17 cellular contexts compared by ENCODE assay signal in genomic region chrX:104105863-104106262, GRCh38. TPM values are rescaled to one million over a fixed set of nuclear protein-coding genes. Genes with fewer than 3 reads are reported as not detected.
DNase-seq lines count a peak whose midpoint lies in the region; ATAC-seq and TF ChIP-seq lines count a peak whose summit lies in the region.
"Had no signal": no experiment of that assay in that cellular context is flagged by ENCODE, and none has a peak within 500 bp of the region (broad histone marks: within the 10 kb centered on the region; RNA-seq: fewer than 3 reads in every experiment).

No MANE protein-coding gene starts in this region.

- H3K9me3 Mint-ChIP-seq in natural killer cell (no peaks in the 10 kb centered on the region), neural progenitor cell (no peaks in the 10 kb centered on the region)
- H3K9me3 Mint-ChIP-seq in natural killer cell treated with Interleukin-12 subunit alpha and Interleukin-12 subunit beta and Interleukin-15 and Interleukin-18, amount 100 ng/mL, for 72 hours, result no peaks in the 10 kb centered on the region

- no peaks in the 10 kb centered on the region for H3K79me2 ChIP-seq in neural progenitor cell (ENCODE audit: low read depth)

- TF ChIP-seq CTCF in natural killer cell (IDR thresholded peaks at IDR 0.05) (no peak), heart right ventricle (IDR thresholded peaks at IDR 0.05) (no peak), neural progenitor cell (IDR thresholded peaks at IDR 0.05) (no peak), WERI-Rb-1 (IDR thresholded peaks at IDR 0.05; ENCODE audit: low read depth, low read length) (no peak)

- H3K9ac ChIP-seq in neural progenitor cell, result no peak overlapping the region

- H3K4me1 ChIP-seq in heart right ventricle (peaks cover 0 to 5% (median 0%) of the 10 kb centered on the region in 9 donors), neural progenitor cell (peaks cover 9% of the 10 kb centered on the region)
- H3K4me1 ChIP-seq: HAP-1 had no signal

- H3K9me3 ChIP-seq in heart right ventricle (no peaks in the 10 kb centered on the region), neural progenitor cell (ENCODE audit: low read depth) (no peaks in the 10 kb centered on the region), WERI-Rb-1 (ENCODE audit: severe bottlenecking) (no peaks in the 10 kb centered on the region)
- H3K9me3 ChIP-seq: HAP-1 had no signal

- H3K4me3 Mint-ChIP-seq in natural killer cell (no peak overlapping the region), neural progenitor cell (peak overlapping the region; percentile 29)
- H3K4me3 Mint-ChIP-seq in natural killer cell treated with Interleukin-12 subunit alpha and Interleukin-12 subunit beta and Interleukin-15 and Interleukin-18, amount 100 ng/mL, for 72 hours, result no peak overlapping the region

- H3K4me3 ChIP-seq in heart right ventricle (no peak overlapping the region), neural progenitor cell (no peak overlapping the region), WERI-Rb-1 (ENCODE audit: low read depth, low read length) (no peak overlapping the region)
- H3K4me3 ChIP-seq: HAP-1, K562 had no signal

- intact Hi-C loops in natural killer cell (cut with micrococcal nuclease) (no loop called here), heart right ventricle (cut with DNase I) (no loop called here)

- no peak overlapping the region for H3K4me2 ChIP-seq in neural progenitor cell

- ATAC-seq in natural killer cell, result no peak
- ATAC-seq in natural killer cell treated with Interleukin-12 subunit alpha and Interleukin-12 subunit beta and Interleukin-15 and Interleukin-18, amount 100 ng/mL, for 72 hours, result no peak
- ATAC-seq in heart right ventricle, result peak in 6 of 8 donors; percentile 70 to 90 (median 84)
- ATAC-seq in HG03565 (IDR thresholded peaks at IDR 0.05; ENCODE audit: unreplicated experiment), result no peak
- ATAC-seq: K562, PC-3 had no signal

- H4K20me1 ChIP-seq in neural progenitor cell (ENCODE audit: low read depth), result no peaks in the 10 kb centered on the region

- peak overlapping the region; percentile 32 to 61 for H3K27ac Mint-ChIP-seq in natural killer cell
- no peak overlapping the region for H3K27ac Mint-ChIP-seq in natural killer cell treated with Interleukin-12 subunit alpha and Interleukin-12 subunit beta and Interleukin-15 and Interleukin-18, amount 100 ng/mL, for 72 hours
- peak overlapping the region; percentile 86 for H3K27ac Mint-ChIP-seq in neural progenitor cell

- peaks cover 0 to 11% (median 0%) of the 10 kb centered on the region in 7 donors for H3K27me3 ChIP-seq in heart right ventricle
- no peaks in the 10 kb centered on the region for H3K27me3 ChIP-seq in neural progenitor cell
- no peaks in the 10 kb centered on the region for H3K27me3 ChIP-seq in WERI-Rb-1 (ENCODE audit: insufficient read depth, low read depth, severe bottlenecking)

- H3K4me1 Mint-ChIP-seq in natural killer cell, result peaks cover 26 to 45% of the 10 kb centered on the region in 2 donors
- H3K4me1 Mint-ChIP-seq in natural killer cell treated with Interleukin-12 subunit alpha and Interleukin-12 subunit beta and Interleukin-15 and Interleukin-18, amount 100 ng/mL, for 72 hours (ENCODE audit: low read depth in 2 of 2), result peaks cover 22 to 24% of the 10 kb centered on the region in 2 donors
- H3K4me1 Mint-ChIP-seq in neural progenitor cell, result peaks cover 45% of the 10 kb centered on the region

- no peaks in the 10 kb centered on the region for H3F3A ChIP-seq in neural progenitor cell (ENCODE audit: low read depth)

- WGBS in heart right ventricle, 2 donors, result 41 to 44% methylated on average over 5 of the region's 5 CpGs

- H3K27me3 Mint-ChIP-seq in natural killer cell (ENCODE audit: low read depth in 2 of 2), result peaks cover 0 to 9% of the 10 kb centered on the region in 2 donors
- peaks cover 0 to 5% of the 10 kb centered on the region in 2 donors for H3K27me3 Mint-ChIP-seq in natural killer cell treated with Interleukin-12 subunit alpha and Interleukin-12 subunit beta and Interleukin-15 and Interleukin-18, amount 100 ng/mL, for 72 hours
- peaks cover 4% of the 10 kb centered on the region for H3K27me3 Mint-ChIP-seq in neural progenitor cell (ENCODE audit: insufficient read depth, low read depth)

- H3K36me3 Mint-ChIP-seq in natural killer cell (no peaks in the 10 kb centered on the region), neural progenitor cell (peaks cover 8% of the 10 kb centered on the region)
- no peaks in the 10 kb centered on the region for H3K36me3 Mint-ChIP-seq in natural killer cell treated with Interleukin-12 subunit alpha and Interleukin-12 subunit beta and Interleukin-15 and Interleukin-18, amount 100 ng/mL, for 72 hours

- H3K36me3 ChIP-seq in heart right ventricle, result no peaks in the 10 kb centered on the region
- H3K36me3 ChIP-seq in neural progenitor cell, result no peaks in the 10 kb centered on the region
- H3K36me3 ChIP-seq in WERI-Rb-1, result no peaks in the 10 kb centered on the region
- H3K36me3 ChIP-seq: HAP-1 had no signal

- no peak for DNase-seq in natural killer cell
- DNase-seq in natural killer cell treated with Interleukin-12 subunit alpha and Interleukin-12 subunit beta and Interleukin-15 and Interleukin-18, amount 100 ng/mL, for 72 hours (ENCODE audit: low spot score), result no peak
- peak; percentile 13 to 19 for DNase-seq in heart right ventricle
- DNase-seq in neural progenitor cell (ENCODE audit: low spot score), result no peak
- DNase-seq in WERI-Rb-1, result no peak
- DNase-seq in T-helper 2 cell, result no peak
- DNase-seq: DMS79 treated with DMSO at 0.1 percent for 48 hours, NCI-H1436, NCI-H2029, NCI-H2171, NCI-H446, NCI-H69, PC-3 had no signal

- H3K27ac ChIP-seq in heart right ventricle (peak overlapping the region in 4 of 10 donors; percentile 39 to 56 (median 46)), neural progenitor cell (no peak overlapping the region), WERI-Rb-1 (no peak overlapping the region)
- H3K27ac ChIP-seq: RWPE1 had no signal

- no peak overlapping the region for H2AFZ ChIP-seq in neural progenitor cell (replicated peaks)

RNA-seq across cellular contexts. Expression of gene ZCCHC18, which starts 6.5 kb away (rescaled TPM):
- total RNA-seq in natural killer cell, result 1 to 10 TPM; 4.4 to 8.9 (median 5.6) TPM
- total RNA-seq in natural killer cell treated with Interleukin-12 subunit alpha and Interleukin-12 subunit beta and Interleukin-15 and Interleukin-18, amount 100 ng/mL, for 72 hours, result 1 to 10 TPM; 3.1 to 4.8 TPM
- total RNA-seq in heart right ventricle, result 1 to 10 TPM in 3 of 10 donors, under 1 TPM in 6, not detected in 1; 0.38 to 1.7 (median 0.52) TPM
- polyA plus RNA-seq in heart right ventricle, result under 1 TPM; 0.48 to 0.80 TPM
- total RNA-seq in neural progenitor cell (ENCODE audit: low replicate concordance), result 4.6 and 5.1 TPM in 2 replicates
- total RNA-seq: K562 had no signal
- polyA plus RNA-seq: K562 had no signal

RNA-seq across cellular contexts. Expression of gene TMSB15C, which starts 29.8 kb away (rescaled TPM):
- total RNA-seq in natural killer cell, result 1 to 10 TPM; 2.0 to 4.1 (median 2.5) TPM
- 1 to 10 TPM; 2.0 to 5.0 TPM for total RNA-seq in natural killer cell treated with Interleukin-12 subunit alpha and Interleukin-12 subunit beta and Interleukin-15 and Interleukin-18, amount 100 ng/mL, for 72 hours
- under 1 TPM in 7 of 10 donors, not detected in 3; 0.09 to 0.35 (median 0.15) TPM for total RNA-seq in heart right ventricle
- polyA plus RNA-seq in heart right ventricle, result under 1 TPM; 0.14 to 0.15 TPM
- total RNA-seq in neural progenitor cell (ENCODE audit: low replicate concordance), result 18.8 and 20.6 TPM in 2 replicates
- total RNA-seq: K562 had no signal

RNA-seq across cellular contexts. Expression of gene SLC25A53, which starts 50.9 kb away (rescaled TPM):
- total RNA-seq in natural killer cell, result 10 to 100 TPM; 10.1 to 20.6 (median 12.8) TPM
- total RNA-seq in natural killer cell treated with Interleukin-12 subunit alpha and Interleukin-12 subunit beta and Interleukin-15 and Interleukin-18, amount 100 ng/mL, for 72 hours, result 10 to 100 TPM; 10.3 to 10.8 TPM
- 10 to 100 TPM; 10.8 to 15.6 (median 11.6) TPM for total RNA-seq in heart right ventricle
- 1 to 10 TPM; 4.2 to 5.6 TPM for polyA plus RNA-seq in heart right ventricle
- 4.0 and 4.4 TPM in 2 replicates for total RNA-seq in neural progenitor cell (ENCODE audit: low replicate concordance)

Comparison
In these comparisons a context has a peak if more than half of its experiments do, and no peak if none do; other contexts are left out.
1. H3K27ac Mint-ChIP-seq: peak in natural killer cell (2 of 2) and neural progenitor cell (single experiment); none in natural killer cell treated with Interleukin-12 subunit alpha and Interleukin-12 subunit beta and Interleukin-15 and Interleukin-18, amount 100 ng/mL, for 72 hours (0 of 2).
2. ATAC-seq: peak in heart right ventricle (6 of 8); none in natural killer cell (0 of 3), natural killer cell treated with Interleukin-12 subunit alpha and Interleukin-12 subunit beta and Interleukin-15 and Interleukin-18, amount 100 ng/mL, for 72 hours (0 of 2) and HG03565 (single experiment).
3. DNase-seq: peak in heart right ventricle (2 of 2); none in natural killer cell (single experiment), natural killer cell treated with Interleukin-12 subunit alpha and Interleukin-12 subunit beta and Interleukin-15 and Interleukin-18, amount 100 ng/mL, for 72 hours (single experiment), neural progenitor cell (single experiment), WERI-Rb-1 (single experiment) and T-helper 2 cell (0 of 5).